ENCODE assay signal across 1 cellular context in the genomic region with DNA sequence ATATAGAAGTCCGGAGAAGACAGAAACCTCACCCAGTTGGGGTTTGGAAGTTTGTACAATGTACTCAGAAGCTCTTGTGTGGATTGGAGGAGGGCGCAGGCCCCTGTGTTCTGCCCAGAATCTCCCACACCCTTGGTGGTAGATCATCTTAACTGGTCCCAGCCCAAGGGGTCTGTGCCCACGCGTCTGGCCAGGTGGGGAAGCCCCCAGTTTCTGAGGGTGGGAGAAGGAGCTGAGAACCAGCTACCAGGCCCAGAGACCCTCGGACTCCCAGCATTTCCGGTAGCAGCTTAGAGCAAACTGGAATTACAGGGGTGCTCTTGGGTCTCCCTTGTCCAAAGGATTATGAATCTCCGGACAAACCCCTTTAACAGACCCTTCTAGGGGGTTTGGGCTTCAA.
TF ChIP-seq lines count a peak whose summit lies in the region.

No MANE protein-coding gene starts in this region.

TF ChIP-seq in WTC11, 78 proteins besides CTCF, POLR2A, EP300 and RAD21 (continued from another document):
- no peak for TF ChIP-seq PRDM15 (CRISPR knock-in tag; IDR thresholded peaks at IDR 0.05)
- TF ChIP-seq CREB1 (CRISPR knock-in tag; IDR thresholded peaks at IDR 0.05): no peak
- no peak for TF ChIP-seq E2F4 (CRISPR knock-in tag; IDR thresholded peaks at IDR 0.05; ENCODE audit: borderline replicate concordance, low read depth)
